8 cellular contexts compared by ENCODE assay signal in the genomic region with DNA sequence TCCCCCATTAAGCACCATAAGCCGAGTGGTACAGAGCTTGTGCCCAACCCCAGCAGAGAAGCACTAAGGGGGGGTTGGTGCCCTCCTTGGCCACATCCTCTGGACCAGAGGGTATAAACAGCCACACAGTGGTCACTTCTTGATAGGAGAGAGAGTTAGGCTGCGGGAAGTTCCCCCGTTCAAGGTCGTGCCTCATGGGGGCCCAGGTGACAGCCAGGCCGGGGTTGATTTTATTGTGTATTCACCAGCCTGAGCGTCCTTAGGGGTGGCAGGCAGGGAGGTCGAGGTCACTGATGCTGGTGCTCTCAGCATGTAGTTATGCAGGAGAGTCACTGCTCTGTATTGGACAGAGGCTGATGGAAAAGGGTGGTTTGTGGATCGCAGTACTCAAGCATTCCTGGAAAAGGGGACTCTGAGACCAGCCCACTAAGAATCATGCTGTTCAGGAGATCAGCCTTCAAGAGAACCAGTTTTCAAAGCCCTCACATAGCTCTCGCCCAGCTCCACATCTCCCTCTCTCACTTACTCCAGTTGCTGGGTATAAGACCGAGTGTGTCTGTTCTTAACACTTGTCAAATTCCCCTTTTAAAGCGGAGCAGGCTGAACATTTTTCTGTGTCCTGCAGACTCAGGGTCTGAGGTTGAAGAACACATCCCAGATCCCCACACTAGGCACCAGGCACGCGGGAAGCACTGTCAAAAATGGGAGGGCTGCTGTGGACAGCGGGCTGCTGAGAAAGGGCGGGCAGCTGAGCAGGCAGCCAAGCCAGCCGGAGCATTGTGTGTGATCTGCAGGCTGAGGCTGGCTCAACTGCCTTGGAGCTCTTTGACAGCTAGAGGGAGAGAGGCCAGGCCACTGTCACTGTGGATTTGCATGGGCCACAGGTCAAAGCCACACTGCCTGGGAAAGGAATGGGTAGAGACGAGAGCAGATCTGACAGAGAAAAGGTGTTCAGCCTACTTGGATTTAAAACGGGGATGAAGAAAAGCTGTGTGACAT. TPM values are rescaled to one million over a fixed set of nuclear protein-coding genes. Genes with fewer than 3 reads are reported as not detected.
A peak's percentile ranks its signal among the peaks of the same experiment; 100 is the strongest.
DNase-seq lines count a peak whose midpoint lies in the region; ATAC-seq and TF ChIP-seq lines count a peak whose summit lies in the region.

No MANE protein-coding gene starts in this region.

- H3K4me3 ChIP-seq in dorsolateral prefrontal cortex: peak overlapping the region in 58 of 59 donors; percentile 45 to 81 (median 66)
- H3K4me3 ChIP-seq in mucosa of descending colon: no peak overlapping the region

- peaks cover 14% of the 10 kb centered on the region for H3K4me1 ChIP-seq in mucosa of descending colon (ENCODE audit: low read depth)

- no peaks in the 10 kb centered on the region for H3K9me3 ChIP-seq in mucosa of descending colon

- ATAC-seq in mucosa of descending colon (peak; percentile 37), HG02610 (IDR thresholded peaks at IDR 0.05; ENCODE audit: unreplicated experiment) (no peak)

- intact Hi-C loops in dorsolateral prefrontal cortex (cut with DNase I) (no loop called here), mucosa of descending colon (cut with DNase I, micrococcal nuclease) (no loop called here)

- peak overlapping the region in 53 of 59 donors; percentile 7 to 86 (median 62) for H3K27ac ChIP-seq in dorsolateral prefrontal cortex

- no peaks in the 10 kb centered on the region for H3K36me3 ChIP-seq in mucosa of descending colon (ENCODE audit: low read depth)

- peak; percentile 12 for DNase-seq in NCI-H748 (lab: John Stamatoyannopoulos, UW; ENCODE audit: unreplicated experiment)
- DNase-seq in NCI-H748 treated with DMSO at 0.1 percent for 48 hours (lab: John Stamatoyannopoulos, UW): no peak
- peak; percentile 32 to 73 (median 58) for DNase-seq in dorsolateral prefrontal cortex
- peak; percentile 30 to 55 (median 47) for DNase-seq in mucosa of descending colon
- DNase-seq in ureter (ENCODE audit: low spot score): peak; percentile 65
- no peak for DNase-seq in stimulated activated naive CD4-positive, alpha-beta T cell (lab: John Stamatoyannopoulos, UW)
- no peak for DNase-seq in GM13976 (ENCODE audit: low spot score)

- in situ Hi-C loops in GM13976 (cut with MboI; ENCODE audit: low sequenced_read_pairs, unreplicated experiment): no loop called here

- peak in 43 of 56 donors; percentile 6 to 55 (median 37) for TF ChIP-seq CTCF in dorsolateral prefrontal cortex (IDR thresholded peaks at IDR 0.05 in 54 of 56, conservative IDR thresholded peaks at IDR 0.05 in 2 of 56; ENCODE audit: low read depth in 1 of 56, partially characterized antibody in 56 of 56)
- TF ChIP-seq CTCF in mucosa of descending colon (IDR thresholded peaks at IDR 0.05): no peak
- TF ChIP-seq CTCF in GM13976 (IDR thresholded peaks at IDR 0.05; ENCODE audit: borderline replicate concordance, control extremely low read depth, extremely low read depth, insufficient read depth, missing control alignments): no peak

- peaks cover 0 to 8% (median 0%) of the 10 kb centered on the region in 45 donors for H3K27me3 ChIP-seq in dorsolateral prefrontal cortex

RNA-seq across cellular contexts. Expression of a gene that starts 1.8 kb away (rescaled TPM):
- total RNA-seq in dorsolateral prefrontal cortex (10 to 100 TPM in 119 of 120 experiments, 1 to 10 TPM in 1; 9.6 to 32.3 (median 18.2) TPM), mucosa of descending colon (10 to 100 TPM in 1 of 3 donors, 1 to 10 TPM in 2; 5.8 to 24.0 (median 9.3) TPM), ureter (46.3 TPM)

Comparison
In these comparisons a context has a peak if more than half of its experiments do, and no peak if none do; other contexts are left out.
1. DNase-seq: peak in NCI-H748 (single experiment), dorsolateral prefrontal cortex (10 of 10), mucosa of descending colon (3 of 3) and ureter (single experiment); none in NCI-H748 treated with DMSO at 0.1 percent for 48 hours (single experiment), stimulated activated naive CD4-positive, alpha-beta T cell (0 of 6) and GM13976 (single experiment).
2. CTCF ChIP-seq: peak in dorsolateral prefrontal cortex (43 of 56); none in mucosa of descending colon (single experiment) and GM13976 (single experiment).